8 cellular contexts compared by ENCODE assay signal in genomic region chr17:47840742-47841487, GRCh38. TPM values are rescaled to one million over a fixed set of nuclear protein-coding genes. Genes with fewer than 3 reads are reported as not detected.
DNase-seq lines count a peak whose midpoint lies in the region; ATAC-seq and TF ChIP-seq lines count a peak whose summit lies in the region.

Gene SCRN2 (minus strand): TSS chr17:47841273. CDS start chr17:47840843, 430 bp downstream.

- H3K27ac ChIP-seq in AG04450 (ENCODE audit: low read depth, low read length), result no peak within 1 kb of the TSS
- peak within 1 kb of the TSS; percentile 54 for H3K27ac ChIP-seq in cingulate gyrus (ENCODE audit: low read depth, low read length)

- H3K36me3 Mint-ChIP-seq in activated CD4-positive, alpha-beta T cell treated with anti-CD3 and anti-CD28 coated beads for 36 hours (ENCODE audit: low read depth), result no peaks in the 10 kb centered on the region

- peaks cover 22% of the 10 kb centered on the region for H3K4me1 Mint-ChIP-seq in activated CD4-positive, alpha-beta T cell treated with anti-CD3 and anti-CD28 coated beads for 36 hours

- H3K27ac Mint-ChIP-seq in activated CD4-positive, alpha-beta T cell treated with anti-CD3 and anti-CD28 coated beads for 36 hours, result peak within 1 kb of the TSS; percentile 89

- H3K27me3 ChIP-seq in AG04450 (ENCODE audit: control insufficient read depth, insufficient read depth, low read length), result peaks cover 13% of the 10 kb centered on the region

- peak within 1 kb of the TSS; percentile 82 for H3K4me3 ChIP-seq in AG04450 (ENCODE audit: low read depth, low read length)

- intact Hi-C loops in activated CD4-positive, alpha-beta T cell treated with anti-CD3 and anti-CD28 coated beads for 36 hours (cut with DNase I, micrococcal nuclease), result loop anchor here (1.0 to 10.0 kb wide), 11 partner anchors 10 to 266 kb away; partner anchors contain the start of genes LRRC46 (in 2 of the 2), MRPL10 (in 2 of the 2), CDK5RAP3 (in 1 of the 2) and SNX11 (in 1 of the 2)
- intact Hi-C loops in left colon (cut with DNase I, micrococcal nuclease), result loop anchor here (5.0 to 10.0 kb wide), 2 partner anchors 46 to 104 kb away; partner anchors contain the start of gene PNPO (in 1 of the 2)

- TF ChIP-seq CTCF in AG04450 (IDR thresholded peaks at IDR 0.05; ENCODE audit: low read depth, low read length), result peak; percentile 98

- POLR2A ChIA-PET in AG04450 (lab: Yijun Ruan, JAX), result interaction anchor here (0.6 to 1.4 kb wide), 3 partner anchors 10 to 130 kb away, joined by 4 to 11 read pairs (median 8); partner anchors contain the start of genes CDK5RAP3, LRRC46, MRPL10 and SP2
- POLR2A ChIA-PET in activated CD4-positive, alpha-beta T cell treated with anti-CD3 and anti-CD28 coated beads for 36 hours (lab: Charles Lee), result interaction anchor here (0.6 to 1.1 kb wide), 3 partner anchors 45 to 55 kb away, joined by 3 to 4 read pairs (median 4); partner anchors contain the start of gene SP2

- CTCF ChIA-PET in AG04450 (lab: Charles Lee), result interaction anchor here (0.6 to 10.8 kb wide), 20 partner anchors 8 to 177 kb away, joined by 3 to 502 read pairs (median 4); partner anchors contain the start of genes CDK5RAP3, LRRC46, MRPL10 and OSBPL7
- CTCF ChIA-PET in activated CD4-positive, alpha-beta T cell treated with anti-CD3 and anti-CD28 coated beads for 36 hours (lab: Charles Lee), result interaction anchor here (0.5 to 19.9 kb wide), 33 partner anchors 8 to 1165 kb away, joined by 3 to 414 read pairs (median 4); partner anchors contain the start of genes LRRC46, MRPL10, SP2 and SP6

- H3K9me3 Mint-ChIP-seq in activated CD4-positive, alpha-beta T cell treated with anti-CD3 and anti-CD28 coated beads for 36 hours (ENCODE audit: low read depth), result no peaks in the 10 kb centered on the region

- peaks cover 14% of the 10 kb centered on the region for H3K27me3 Mint-ChIP-seq in activated CD4-positive, alpha-beta T cell treated with anti-CD3 and anti-CD28 coated beads for 36 hours

- ATAC-seq in GM18867 (IDR thresholded peaks at IDR 0.05; ENCODE audit: unreplicated experiment), result peak; percentile 77
- peak; percentile 79 for ATAC-seq in HG03280 (IDR thresholded peaks at IDR 0.05; ENCODE audit: unreplicated experiment)
- ATAC-seq in activated CD4-positive, alpha-beta T cell treated with anti-CD3 and anti-CD28 coated beads for 36 hours, result peak; percentile 92
- ATAC-seq in left colon, result peak; percentile 84

- H3K4me3 Mint-ChIP-seq in activated CD4-positive, alpha-beta T cell treated with anti-CD3 and anti-CD28 coated beads for 36 hours, result peak within 1 kb of the TSS; percentile 99

- DNase-seq in AG04450 (ENCODE audit: low read depth, low spot score) (peak; percentile 34), NCI-H510A (lab: John Stamatoyannopoulos, UW) (peak; percentile 91), left colon (peak; percentile 89 to 93)
- DNase-seq in activated CD4-positive, alpha-beta T cell treated with anti-CD3 and anti-CD28 coated beads for 36 hours, result peak; percentile 94
- peak; percentile 90 to 94 for DNase-seq in stimulated activated CD4-positive, alpha-beta T cell treated with anti-CD3 and anti-CD28 coated beads, Interleukin-2, amount 100 ng/mL, for 24 hours

- no peaks in the 10 kb centered on the region; the same call in 1 of the 2 replicates for H3K9me3 ChIP-seq in AG04450 (ENCODE audit: control insufficient read depth, insufficient read depth, low read length)

RNA-seq across cellular contexts. Expression of gene SCRN2, which starts in this region (rescaled TPM):
- 13.3 and 17.2 TPM in 2 replicates for polyA plus RNA-seq in AG04450 (2011; rRNA removed)
- 9.9 and 10.7 TPM in 2 replicates for polyA minus RNA-seq in AG04450 (2011; rRNA and poly(A)+ RNA removed)
- 10 to 100 TPM; 21.5 to 25.2 TPM for total RNA-seq in activated CD4-positive, alpha-beta T cell treated with anti-CD3 and anti-CD28 coated beads for 36 hours
- 10 to 100 TPM; 51.0 to 53.7 TPM for total RNA-seq in left colon

Comparison
In these comparisons a context has a peak if more than half of its experiments do, and no peak if none do; other contexts are left out.
1. DNase-seq: peak in every context shown above with its lines; median percentile 94 in activated CD4-positive, alpha-beta T cell treated with anti-CD3 and anti-CD28 coated beads for 36 hours; 92 in stimulated activated CD4-positive, alpha-beta T cell treated with anti-CD3 and anti-CD28 coated beads, Interleukin-2, amount 100 ng/mL, for 24 hours; 91 in NCI-H510A; 91 in left colon; 34 in AG04450.